Comparison of ENCODE assay signal across 20 cellular contexts in genomic region chr2:12709207-12709522, GRCh38. TPM values are rescaled to one million over a fixed set of nuclear protein-coding genes. Genes with fewer than 3 reads are reported as not detected.
A peak's percentile ranks its signal among the peaks of the same experiment; 100 is the strongest.
DNase-seq lines count a peak whose midpoint lies in the region; ATAC-seq, FAIRE-seq and TF ChIP-seq lines count a peak whose summit lies in the region.
"Had no signal": no experiment of that assay in that cellular context is flagged by ENCODE, and none has a peak within 500 bp of the region (broad histone marks: within the 10 kb centered on the region; RNA-seq: fewer than 3 reads in every experiment).

No MANE protein-coding gene starts in this region.

- H2AFZ ChIP-seq in DND-41 (ENCODE audit: low read depth, low read length): peak overlapping the region; percentile 9; the same call in 1 of the 2 replicates
- H2AFZ ChIP-seq: GM23248 had no signal

- H3K9me3 Mint-ChIP-seq in T-cell: peaks cover 0 to 5% (median 3%) of the 10 kb centered on the region in 3 donors

- H3K4me2 ChIP-seq in DND-41 (ENCODE audit: insufficient read depth, low read length): peak overlapping the region; percentile 16

- no peaks in the 10 kb centered on the region for H3K9me3 ChIP-seq in DND-41 (ENCODE audit: insufficient read depth, low read length, severe bottlenecking)

- H3K27ac Mint-ChIP-seq in T-cell: peak overlapping the region; percentile 86 to 98

- H3K36me3 ChIP-seq in DND-41 (ENCODE audit: insufficient read depth, low read length): no peaks in the 10 kb centered on the region

- peak overlapping the region; percentile 85 for H3K27ac ChIP-seq in DND-41 (ENCODE audit: low read length)
- H3K27ac ChIP-seq: GM23248 had no signal

- POLR2A ChIA-PET in T-cell (lab: Charles Lee): interaction anchor here in 1 of 2 donors (0.6 kb wide), 1 partner anchor 381 kb away, joined by 5 read pairs; no protein-coding TSS in a partner anchor

- H3K79me2 ChIP-seq in DND-41 (ENCODE audit: insufficient read depth, low read length): no peaks in the 10 kb centered on the region

- H4K20me1 ChIP-seq in DND-41 (ENCODE audit: insufficient read depth, low read length): no peaks in the 10 kb centered on the region

- no peaks in the 10 kb centered on the region for H3K27me3 Mint-ChIP-seq in T-cell
- H3K27me3 Mint-ChIP-seq: stimulated activated naive CD8-positive, alpha-beta T cell treated with anti-CD3 and anti-CD28 coated beads, Interleukin-15, Interleukin-2, amounts not matched to agents 100 ng/mL and 50 ng/mL, for 24 hours had no signal

- ATAC-seq in DND-41 (ENCODE audit: insufficient read depth, low read depth): peak; percentile 99
- ATAC-seq in T-cell (replicated peaks in 1 of 4): peak; percentile 90 to 96 (median 93)
- ATAC-seq in HG02759 (IDR thresholded peaks at IDR 0.05; ENCODE audit: unreplicated experiment): no peak
- ATAC-seq: SK-N-SH treated with all-trans-retinoic acid at 6 μM for 48 hours had no signal

- FAIRE-seq in RCC 7860 (lab: Jason Lieb, UNC): no peak
- FAIRE-seq: GM12891 had no signal

- peaks cover 65 to 75% (median 70%) of the 10 kb centered on the region in 3 donors for H3K4me1 Mint-ChIP-seq in T-cell

- in situ Hi-C loops in G401 (cut with HindIII; ENCODE audit: low sequenced_read_pairs): no loop called here

- CTCF ChIA-PET in T-cell (lab: Charles Lee): interaction anchor here in 1 of 2 donors (0.5 to 1.2 kb wide), 5 partner anchors 9 to 1548 kb away, joined by 3 to 14 read pairs (median 3); no protein-coding TSS in a partner anchor

- H3K36me3 Mint-ChIP-seq in T-cell: no peaks in the 10 kb centered on the region

- no peak overlapping the region for H3K4me3 ChIP-seq in DND-41 (ENCODE audit: low read depth in 1 of 2, low read length in 2 of 2)
- H3K4me3 ChIP-seq: GM23248 had no signal

- no peaks in the 10 kb centered on the region for H3K27me3 ChIP-seq in DND-41 (ENCODE audit: insufficient read depth, low read length, poor library complexity)

- H3K4me1 ChIP-seq in DND-41 (ENCODE audit: insufficient read depth, low read length): peaks cover 31% of the 10 kb centered on the region

- DNase-seq in NCI-H2171 treated with DMSO at 0.1 percent for 48 hours (lab: John Stamatoyannopoulos, UW): peak; percentile 45
- DNase-seq in NCI-H2171 (lab: John Stamatoyannopoulos, UW): no peak
- peak; percentile 69 for DNase-seq in DND-41
- DNase-seq in T-cell: peak in 24 of 34 experiments; percentile 13 to 58 (median 34)
- DNase-seq in germinal center (ENCODE audit: low spot score): peak; percentile 28
- DNase-seq in G401 (ENCODE audit: low spot score): no peak
- DNase-seq in RCC 7860 (ENCODE audit: low spot score): no peak
- DNase-seq: C1 segment of cervical spinal cord; caudate nucleus; effector CD8-positive, alpha-beta T cell; GM23248; hippocampal formation; NCI-H1694; NCI-H510A treated with DMSO at 0.1 percent for 48 hours; OCI-M1; stimulated activated CD4-positive, alpha-beta T cell treated with anti-CD3 and anti-CD28 coated beads, Interleukin-15, amount 100 ng/mL, for 24 hours had no signal

- TF ChIP-seq CTCF in DND-41 (IDR thresholded peaks at IDR 0.05; ENCODE audit: borderline replicate concordance, extremely low read depth, low read length, poor library complexity, severe bottlenecking): no peak

- peak overlapping the region in 2 of 3 donors; percentile 10 to 66 for H3K4me3 Mint-ChIP-seq in T-cell
- H3K4me3 Mint-ChIP-seq: stimulated activated naive CD8-positive, alpha-beta T cell treated with anti-CD3 and anti-CD28 coated beads, Interleukin-15, Interleukin-2, amounts not matched to agents 100 ng/mL and 50 ng/mL, for 24 hours had no signal

- H3K9ac ChIP-seq in DND-41 (ENCODE audit: low read depth, low read length): no peak overlapping the region
- H3K9ac ChIP-seq: GM23248 had no signal

RNA-seq across cellular contexts. Expression of gene TRIB2, which starts 7.6 kb away (rescaled TPM):
- total RNA-seq in T-cell: 100 to 1,000 TPM; 111 to 131 (median 121) TPM
- 5.4 and 10.5 TPM in 2 replicates for total RNA-seq in G401 (2014; rRNA removed; shearing (Covaris generic))

Comparison
In these comparisons a context has a peak if more than half of its experiments do, and no peak if none do; other contexts are left out.
1. DNase-seq: peak in NCI-H2171 treated with DMSO at 0.1 percent for 48 hours (single experiment), DND-41 (single experiment), T-cell (24 of 34) and germinal center (single experiment); none in NCI-H2171 (single experiment), G401 (single experiment) and RCC 7860 (single experiment).